Comparison of ENCODE assay signal across 1 cellular context in genomic region chr12:21962821-21963220, GRCh38.
TF ChIP-seq lines count a peak whose summit lies in the region.

No MANE protein-coding gene starts in this region.

TF ChIP-seq in H1, 55 proteins besides CTCF, POLR2A, EP300 and RAD21:
- TF ChIP-seq GABPA (IDR thresholded peaks at IDR 0.05; ENCODE audit: borderline replicate concordance, insufficient read depth, low read length) (no peak), POLR2AphosphoS5 (IDR thresholded peaks at IDR 0.05; ENCODE audit: low read depth, low read length) (no peak), ATF2 (IDR thresholded peaks at IDR 0.05; ENCODE audit: low read length) (no peak), HDAC6 (IDR thresholded peaks at IDR 0.05; ENCODE audit: low read depth, low read length) (no peak), RNF2 (IDR thresholded peaks at IDR 0.05; ENCODE audit: borderline replicate concordance, low read depth, low read length, missing control alignments, poor library complexity, severe bottlenecking) (no peak), EZH2 (IDR thresholded peaks at IDR 0.05; ENCODE audit: low read depth, low read length, severe bottlenecking) (no peak), YY1 (IDR thresholded peaks at IDR 0.05; ENCODE audit: low read depth, low read length) (no peak), TBP (IDR thresholded peaks at IDR 0.05; ENCODE audit: low read depth, low read length) (no peak), ASH2L (IDR thresholded peaks at IDR 0.05; ENCODE audit: low read length) (no peak), SAP30 (IDR thresholded peaks at IDR 0.05; ENCODE audit: insufficient read depth, insufficient replicate concordance, low read length) (no peak), BCL11A (IDR thresholded peaks at IDR 0.05; ENCODE audit: low read depth in 2 of 2, low read length in 2 of 2) (no peak), USF2 (IDR thresholded peaks at IDR 0.05; ENCODE audit: low read length) (no peak), MAX (IDR thresholded peaks at IDR 0.05) (no peak), SUZ12 (IDR thresholded peaks at IDR 0.05; ENCODE audit: low read length) (no peak), CTBP2 (IDR thresholded peaks at IDR 0.05; ENCODE audit: borderline replicate concordance, insufficient read depth, insufficient read length, low read length) (no peak), HDAC2 (IDR thresholded peaks at IDR 0.05; ENCODE audit: borderline replicate concordance in 1 of 2, low read depth in 2 of 2, low read length in 2 of 2) (no peak), SIRT6 (IDR thresholded peaks at IDR 0.05; ENCODE audit: low read length) (no peak), SP2 (IDR thresholded peaks at IDR 0.05; ENCODE audit: low read length) (no peak)
